In the genomic region with DNA sequence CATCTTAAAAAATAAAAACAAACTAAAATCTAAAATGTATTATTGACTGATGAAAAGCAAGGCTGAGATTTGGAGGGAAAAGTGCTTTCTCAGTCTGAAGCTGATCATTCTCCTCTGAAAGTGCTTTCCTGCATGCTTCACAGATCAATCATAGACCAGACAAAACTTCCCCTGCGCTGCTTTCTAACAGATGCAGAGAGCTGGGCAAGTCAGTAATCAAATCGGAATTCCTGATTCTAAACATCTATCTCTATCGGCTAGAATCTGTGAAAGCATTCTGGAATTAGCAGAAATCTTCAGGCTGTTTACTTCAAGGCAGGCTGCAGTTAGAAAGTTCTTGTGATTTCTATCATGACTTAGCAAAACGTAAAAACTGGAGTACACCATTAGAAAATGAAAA, we compare ENCODE assay signal across 27 cellular contexts. TPM values are rescaled to one million over a fixed set of nuclear protein-coding genes. Genes with fewer than 3 reads are reported as not detected.
"Had no signal": no experiment of that assay in that cellular context is flagged by ENCODE, and none has a peak within 500 bp of the region (broad histone marks: within the 10 kb centered on the region; RNA-seq: fewer than 3 reads in every experiment).

No MANE protein-coding gene starts in this region.

- H3K4me3 Mint-ChIP-seq: activated CD4-positive, alpha-beta T cell treated with anti-CD3 and anti-CD28 coated beads, Interleukin-2, amount 10 ng/mL, durations not matched to agents 24 days and 14 days; activated CD8-positive, alpha-beta T cell treated with anti-CD3 and anti-CD28 coated beads for 36 hours; activated naive CD8-positive, alpha-beta T cell treated with anti-CD3 and anti-CD28 coated beads, Interleukin-2, amount 10 ng/mL, durations not matched to agents 7 days and 5 days; stimulated activated naive CD8-positive, alpha-beta T cell treated with anti-CD3 and anti-CD28 coated beads, Interleukin-15, amount 100 ng/mL, for 72 hours; T-cell had no signal

- H3K4me1 Mint-ChIP-seq: activated CD4-positive, alpha-beta T cell treated with anti-CD3 and anti-CD28 coated beads, Interleukin-2, amount 10 ng/mL, durations not matched to agents 24 days and 14 days had no signal

- H3K36me3 Mint-ChIP-seq: T-cell had no signal

- H3K27ac ChIP-seq: coronary artery, psoas muscle, skin epidermis, suprapubic skin, transverse colon had no signal

- H3K9me3 ChIP-seq: psoas muscle, suprapubic skin, transverse colon had no signal

- DNase-seq: activated CD4-positive, alpha-beta T cell treated with anti-CD3 and anti-CD28 coated beads, Interleukin-2, amount 10 ng/mL, durations not matched to agents 24 days and 14 days; activated CD4-positive, CD25-positive, alpha-beta regulatory T cell; activated CD8-positive, alpha-beta T cell treated with anti-CD3 and anti-CD28 coated beads for 36 hours; activated naive CD4-positive, alpha-beta T cell treated with Interleukin-2 at 50 U/mL for 16 hours; activated naive CD8-positive, alpha-beta T cell treated with anti-CD3 and anti-CD28 coated beads, Interleukin-2, amount 10 ng/mL, durations not matched to agents 7 days and 5 days; activated T-cell treated with anti-CD3 and anti-CD28 coated beads, Interleukin-2, amount 50 U/mL, for 1 hour; foreskin melanocyte; glutamatergic neuron; hippocampal formation; midbrain; psoas muscle; right cardiac atrium; stimulated activated CD4-positive, alpha-beta T cell treated with anti-CD3 and anti-CD28 coated beads, Interleukin-15, amount 100 ng/mL, for 24 hours; stimulated activated CD4-positive, alpha-beta T cell treated with anti-CD3 and anti-CD28 coated beads, Interleukin-2, amount 100 ng/mL, for 48 hours; stimulated activated naive CD8-positive, alpha-beta T cell treated with anti-CD3 and anti-CD28 coated beads, Interleukin-15, amount 100 ng/mL, for 72 hours; T-cell; transverse colon had no signal

- H3K4me1 ChIP-seq: psoas muscle, suprapubic skin, transverse colon had no signal

- H3K9me3 Mint-ChIP-seq: T-cell had no signal

- FAIRE-seq: keratinocyte had no signal

- ATAC-seq: activated CD8-positive, alpha-beta T cell treated with anti-CD3 and anti-CD28 coated beads for 36 hours; left lobe of liver; psoas muscle; right cardiac atrium; stimulated activated naive CD8-positive, alpha-beta T cell treated with anti-CD3 and anti-CD28 coated beads, Interleukin-15, amount 100 ng/mL, for 72 hours; T-cell had no signal

- H3K27ac Mint-ChIP-seq: activated CD4-positive, alpha-beta T cell treated with anti-CD3 and anti-CD28 coated beads, Interleukin-2, amount 10 ng/mL, durations not matched to agents 24 days and 14 days; activated CD8-positive, alpha-beta T cell treated with anti-CD3 and anti-CD28 coated beads for 36 hours; activated naive CD8-positive, alpha-beta T cell treated with anti-CD3 and anti-CD28 coated beads, Interleukin-2, amount 10 ng/mL, durations not matched to agents 7 days and 5 days; activated T-helper 2 cell treated with anti-CD3 and anti-CD28 coated beads, Interferon-gamma antibody, Interleukin-2, Interleukin-4, amounts not matched to agents 10 μg/mL and 5 μg/mL and 100 μg/mL, durations not matched to agents 14 hours and 24 hours and 36 hours; stimulated activated naive CD8-positive, alpha-beta T cell treated with anti-CD3 and anti-CD28 coated beads, Interleukin-15, amount 100 ng/mL, for 72 hours; T-cell had no signal

- H3K27me3 Mint-ChIP-seq: activated naive CD8-positive, alpha-beta T cell treated with anti-CD3 and anti-CD28 coated beads, Interleukin-2, amount 10 ng/mL, durations not matched to agents 7 days and 5 days; stimulated activated naive CD8-positive, alpha-beta T cell treated with anti-CD3 and anti-CD28 coated beads, Interleukin-15, amount 100 ng/mL, for 72 hours had no signal

- H3K36me3 ChIP-seq: suprapubic skin, transverse colon had no signal

- H3K27me3 ChIP-seq: suprapubic skin, transverse colon had no signal

- H3K4me3 ChIP-seq: coronary artery, psoas muscle, skin epidermis, suprapubic skin, transverse colon had no signal

RNA-seq across cellular contexts. Expression of gene FAM81B, which starts 15.6 kb away (rescaled TPM):
- total RNA-seq: activated CD4-positive, alpha-beta T cell treated with anti-CD3 and anti-CD28 coated beads, Interleukin-2, amount 10 ng/mL, durations not matched to agents 24 days and 14 days; activated CD8-positive, alpha-beta T cell treated with anti-CD3 and anti-CD28 coated beads for 36 hours; activated naive CD8-positive, alpha-beta T cell treated with anti-CD3 and anti-CD28 coated beads, Interleukin-2, amount 10 ng/mL, durations not matched to agents 7 days and 5 days; activated T-helper 2 cell treated with anti-CD3 and anti-CD28 coated beads, Interferon-gamma antibody, Interleukin-2, Interleukin-4, amounts not matched to agents 10 μg/mL and 5 μg/mL and 100 μg/mL, durations not matched to agents 14 hours and 24 hours and 36 hours; epithelial cell of proximal tubule; left lobe of liver; lung microvascular endothelial cell; osteocyte; psoas muscle; suprapubic skin; T-cell; transverse colon had no signal
- polyA plus RNA-seq: keratinocyte, neural cell, psoas muscle had no signal
